ENCODE assay signal across 1 cellular context in genomic region chr16:57863434-57864160, GRCh38.
TF ChIP-seq lines count a peak whose summit lies in the region.

No MANE protein-coding gene starts in this region.

TF ChIP-seq in HepG2, 621 proteins besides CTCF, POLR2A, EP300 and RAD21 (continued from another document and continues in another):
- no peak for TF ChIP-seq ZBTB14 (CRISPR knock-in tag; IDR thresholded peaks at IDR 0.05)
- TF ChIP-seq CCAR2 (optimal IDR thresholded peaks at IDR 0.05; ENCODE audit: low read depth, low read length): no peak
- TF ChIP-seq XBP1 (CRISPR knock-in tag; IDR thresholded peaks at IDR 0.05): no peak
- TF ChIP-seq CHD4 (IDR thresholded peaks at IDR 0.05; ENCODE audit: borderline replicate concordance, low read length): peak; percentile 73; the same call in 1 of the 2 replicates
- TF ChIP-seq ZBTB43 (CRISPR knock-in tag; conservative IDR thresholded peaks at IDR 0.05): no peak
- no peak for TF ChIP-seq ZNF512B (CRISPR knock-in tag; IDR thresholded peaks at IDR 0.05; ENCODE audit: borderline replicate concordance)
- no peak for TF ChIP-seq ARID2 (CRISPR knock-in tag; IDR thresholded peaks at IDR 0.05; ENCODE audit: borderline replicate concordance)
- TF ChIP-seq ZNF367 (CRISPR knock-in tag; IDR thresholded peaks at IDR 0.05; ENCODE audit: borderline replicate concordance): no peak
- no peak for TF ChIP-seq NFE2L1 (CRISPR knock-in tag; IDR thresholded peaks at IDR 0.05; ENCODE audit: borderline replicate concordance)
- TF ChIP-seq THAP9 (CRISPR knock-in tag; IDR thresholded peaks at IDR 0.05; ENCODE audit: borderline replicate concordance): no peak
- TF ChIP-seq MAZ (IDR thresholded peaks at IDR 0.05; ENCODE audit: borderline replicate concordance, low read depth, low read length): peak; percentile 27; the same call in 1 of the 2 replicates
- TF ChIP-seq MAZ (CRISPR knock-in tag; IDR thresholded peaks at IDR 0.05; ENCODE audit: low read depth): 0 out of 2 replicates have a peak, but pooled peaks have one; percentile 19
- TF ChIP-seq KLF16 (CRISPR knock-in tag; IDR thresholded peaks at IDR 0.05): no peak
- no peak for TF ChIP-seq SMYD3 (CRISPR knock-in tag; IDR thresholded peaks at IDR 0.05)
- peak; percentile 72 for TF ChIP-seq PATZ1 (CRISPR knock-in tag; IDR thresholded peaks at IDR 0.05)
- no peak for TF ChIP-seq ZBTB25 (CRISPR knock-in tag; IDR thresholded peaks at IDR 0.05)
- no peak for TF ChIP-seq HOXD1 (CRISPR knock-in tag; IDR thresholded peaks at IDR 0.05)
- no peak for TF ChIP-seq RBAK (CRISPR knock-in tag; IDR thresholded peaks at IDR 0.05)
- 0 out of 2 replicates have a peak, but pooled peaks have one; percentile 36 for TF ChIP-seq FOXP4 (CRISPR knock-in tag; IDR thresholded peaks at IDR 0.05)
- TF ChIP-seq TEAD3 (CRISPR knock-in tag; optimal IDR thresholded peaks at IDR 0.05; ENCODE audit: borderline replicate concordance): peak; percentile 57
- TF ChIP-seq ZNF44 (CRISPR knock-in tag; IDR thresholded peaks at IDR 0.05): no peak
- TF ChIP-seq ISX (CRISPR knock-in tag; conservative IDR thresholded peaks at IDR 0.05): no peak
- no peak for TF ChIP-seq TAF1 (CRISPR knock-in tag; IDR thresholded peaks at IDR 0.05)
- TF ChIP-seq CAMTA2 (CRISPR knock-in tag; IDR thresholded peaks at IDR 0.05; ENCODE audit: borderline replicate concordance): no peak
- peak; percentile 48 for TF ChIP-seq SAP130 (CRISPR knock-in tag; IDR thresholded peaks at IDR 0.05; ENCODE audit: low read depth)
- TF ChIP-seq CENPBD1 (CRISPR knock-in tag; IDR thresholded peaks at IDR 0.05; ENCODE audit: borderline replicate concordance, low read depth): no peak
- no peak for TF ChIP-seq IRF1 (CRISPR knock-in tag; IDR thresholded peaks at IDR 0.05; ENCODE audit: low read depth)
- TF ChIP-seq KLF13 (CRISPR knock-in tag; IDR thresholded peaks at IDR 0.05): no peak
- no peak for TF ChIP-seq SRSF1 (optimal IDR thresholded peaks at IDR 0.05; ENCODE audit: low read depth, low read length)
- TF ChIP-seq SMC3 (IDR thresholded peaks at IDR 0.05; ENCODE audit: low read length): peak; percentile 66; the same call in 1 of the 2 replicates
- no peak for TF ChIP-seq ZNF576 (CRISPR knock-in tag; IDR thresholded peaks at IDR 0.05)
- peak; percentile 70 for TF ChIP-seq BCL6 (CRISPR knock-in tag; IDR thresholded peaks at IDR 0.05)
- no peak for TF ChIP-seq ZNF275 (CRISPR knock-in tag; IDR thresholded peaks at IDR 0.05; ENCODE audit: borderline replicate concordance)
- TF ChIP-seq TCF12 (IDR thresholded peaks at IDR 0.05): no peak
- TF ChIP-seq TCF12 (CRISPR knock-in tag; IDR thresholded peaks at IDR 0.05): no peak
- no peak for TF ChIP-seq ASH2L (IDR thresholded peaks at IDR 0.05; ENCODE audit: insufficient read length, low read depth, low read length)
- TF ChIP-seq ARID3A (IDR thresholded peaks at IDR 0.05; ENCODE audit: low read depth, low read length): 0 out of 2 replicates have a peak, but pooled peaks have one; percentile 21
- TF ChIP-seq ELK4 (CRISPR knock-in tag; IDR thresholded peaks at IDR 0.05; ENCODE audit: borderline replicate concordance): no peak
- TF ChIP-seq ZNF24 (IDR thresholded peaks at IDR 0.05): 0 out of 2 replicates have a peak, but pooled peaks have one; percentile 35
- no peak for TF ChIP-seq CBFB (CRISPR knock-in tag; IDR thresholded peaks at IDR 0.05)
